8 cellular contexts compared by ENCODE assay signal in genomic region chr2:156333951-156334495, GRCh38. TPM values are rescaled to one million over a fixed set of nuclear protein-coding genes. Genes with fewer than 3 reads are reported as not detected.
DNase-seq lines count a peak whose midpoint lies in the region; ATAC-seq lines count a peak whose summit lies in the region.

No MANE protein-coding gene starts in this region.

- DNase-seq in Ammon's horn (ENCODE audit: low spot score) = peak; percentile 63
- DNase-seq in NCI-H748 treated with DMSO at 0.1 percent for 48 hours (lab: John Stamatoyannopoulos, UW) = peak; percentile 53
- peak; percentile 76 for DNase-seq in activated gamma-delta T cell (lab: John Stamatoyannopoulos, UW)
- peak; percentile 83 for DNase-seq in glomerular visceral epithelial cell (ENCODE audit: extremely low spot score)
- peak; percentile 68 for DNase-seq in occipital lobe (lab: John Stamatoyannopoulos, UW)
- DNase-seq in NCI-H128 (lab: John Stamatoyannopoulos, UW; ENCODE audit: unreplicated experiment) = no peak

- ATAC-seq in GM18520 (IDR thresholded peaks at IDR 0.05; ENCODE audit: unreplicated experiment) (peak; percentile 30), HG03025 (IDR thresholded peaks at IDR 0.05; ENCODE audit: low FRiP score, unreplicated experiment) (peak; percentile 26)

RNA-seq across cellular contexts. Expression of gene NR4A2, which starts 1.5 kb away (rescaled TPM):
- total RNA-seq in occipital lobe = 7.8 TPM
